Comparison of ENCODE assay signal across 23 cellular contexts in the genomic region with DNA sequence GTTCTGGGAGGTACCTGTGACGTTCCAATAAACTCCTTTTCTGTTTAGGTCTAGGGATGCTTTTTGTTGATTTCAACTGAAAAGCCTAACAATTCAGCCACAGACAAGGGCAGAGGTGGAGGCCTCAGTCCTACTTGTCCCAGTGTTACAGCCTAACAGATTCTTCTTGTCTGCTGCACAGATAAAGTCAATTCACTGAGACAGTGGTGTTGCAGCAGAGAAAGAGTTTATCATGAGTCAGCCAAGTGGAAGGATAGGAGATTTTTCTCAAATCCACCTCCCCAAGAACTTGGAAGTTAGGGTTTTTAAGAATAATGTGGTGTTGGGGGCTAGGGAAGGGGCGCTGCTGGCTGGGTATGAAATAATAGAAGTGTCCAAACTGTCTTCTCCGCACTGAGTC.
"Had no signal": no experiment of that assay in that cellular context is flagged by ENCODE, and none has a peak within 500 bp of the region (broad histone marks: within the 10 kb centered on the region; RNA-seq: fewer than 3 reads in every experiment).

No MANE protein-coding gene starts in this region.

- H3K36me3 ChIP-seq: esophagus muscularis mucosa, gastroesophageal sphincter, heart left ventricle, left lung, lower lobe of right lung had no signal

- H3K27me3 ChIP-seq: dorsolateral prefrontal cortex, esophagus muscularis mucosa, foreskin keratinocyte, heart left ventricle, hepatocyte, left lung had no signal

- H3K27ac ChIP-seq: coronary artery, dorsolateral prefrontal cortex, esophagus muscularis mucosa, foreskin keratinocyte, gastroesophageal sphincter, heart left ventricle, hepatocyte, left lung, lower lobe of right lung had no signal

- FAIRE-seq: colon, endothelial cell of umbilical vein, frontal cortex had no signal

- H3K4me3 ChIP-seq: coronary artery, dorsolateral prefrontal cortex, esophagus muscularis mucosa, gastroesophageal sphincter, heart left ventricle, hepatocyte, left lung, lower lobe of right lung, mucosa of descending colon had no signal

- DNase-seq: dermis blood vessel endothelial cell; dorsolateral prefrontal cortex; effector CD4-positive, alpha-beta T cell; effector memory CD4-positive, alpha-beta T cell; foreskin keratinocyte; heart left ventricle; hypothalamus; immature natural killer cell; islet precursor cell; left cardiac atrium; left lung; left ventricle myocardium superior; lower lobe of right lung; mesenchymal stem cell; mucosa of descending colon; naive B cell had no signal

- H2AFZ ChIP-seq: hepatocyte had no signal

- H3K4me1 ChIP-seq: esophagus muscularis mucosa, foreskin keratinocyte, gastroesophageal sphincter, heart left ventricle, left lung, lower lobe of right lung had no signal

- ATAC-seq: foreskin keratinocyte, gastroesophageal sphincter, heart left ventricle, left cardiac atrium, left lung, left ventricle myocardium superior, mucosa of descending colon had no signal

- H3K79me2 ChIP-seq: hepatocyte had no signal

- H3K4me2 ChIP-seq: hepatocyte had no signal
